ENCODE assay signal across 16 cellular contexts in the genomic region with DNA sequence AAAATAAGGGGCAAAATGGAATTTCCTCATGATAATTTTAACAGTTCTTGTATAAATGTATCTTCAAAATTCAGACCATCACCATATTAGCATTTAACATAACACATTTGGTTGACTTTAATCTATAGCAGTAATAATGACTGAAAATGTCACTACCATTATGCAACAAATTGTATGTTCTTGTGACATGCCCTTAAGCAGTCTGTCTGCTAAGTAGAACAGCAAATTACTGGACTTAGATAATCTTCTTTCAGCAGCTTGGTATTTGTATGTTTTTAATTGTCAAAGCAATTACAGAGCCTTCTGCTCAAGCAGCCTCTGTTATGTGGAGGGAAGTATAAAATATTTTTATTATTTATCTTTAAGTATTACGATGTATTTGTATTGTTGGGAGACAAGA.
"Had no signal": no experiment of that assay in that cellular context is flagged by ENCODE, and none has a peak within 500 bp of the region (broad histone marks: within the 10 kb centered on the region; RNA-seq: fewer than 3 reads in every experiment).

No MANE protein-coding gene starts in this region.

- H3K36me3 ChIP-seq: SJCRH30 had no signal

- H3K27ac ChIP-seq: SJCRH30 had no signal

- ATAC-seq: Panc1, Right ventricle myocardium inferior, T-cell had no signal

- DNase-seq: KBM-7, MV-4-11, NCI-H1048, NCI-H1105, NCI-H1417, NCI-H1436 treated with DMSO at 0.1 percent for 48 hours, NCI-H1694, NCI-H187 treated with DMSO at 0.1 percent for 48 hours, NCI-H2029 treated with DMSO at 0.1 percent for 48 hours, NCI-H2171 treated with DMSO at 0.1 percent for 48 hours, SHP77 treated with DMSO at 0.1 percent for 48 hours, SJCRH30, SW 1271, T-cell had no signal

- H3K4me1 ChIP-seq: SJCRH30 had no signal

- H3K4me3 ChIP-seq: SJCRH30 had no signal

- H3K27me3 ChIP-seq: SJCRH30 had no signal

- H3K9me3 ChIP-seq: SJCRH30 had no signal
